ENCODE assay signal across 12 cellular contexts in genomic region chr17:31935512-31935911, GRCh38. TPM values are rescaled to one million over a fixed set of nuclear protein-coding genes. Genes with fewer than 3 reads are reported as not detected.
DNase-seq lines count a peak whose midpoint lies in the region; ATAC-seq and TF ChIP-seq lines count a peak whose summit lies in the region.
"Had no signal": no experiment of that assay in that cellular context is flagged by ENCODE, and none has a peak within 500 bp of the region (broad histone marks: within the 10 kb centered on the region; RNA-seq: fewer than 3 reads in every experiment).

No MANE protein-coding gene starts in this region.

- H3K9me3 Mint-ChIP-seq in T-helper 2 cell treated with Interferon-gamma antibody and Interleukin-4, amounts not matched to agents 5 μg/mL and 100 μg/mL, for 36 hours = no peaks in the 10 kb centered on the region
- H3K9me3 Mint-ChIP-seq in H9 = no peaks in the 10 kb centered on the region; a peak in 1 of 5 replicates
- H3K9me3 Mint-ChIP-seq in activated naive CD8-positive, alpha-beta T cell treated with anti-CD3 and anti-CD28 coated beads for 36 hours = no peaks in the 10 kb centered on the region
- no peaks in the 10 kb centered on the region for H3K9me3 Mint-ChIP-seq in nephron progenitor cell

- no peak overlapping the region for H2BK20ac ChIP-seq in H9 (ENCODE audit: low read depth, low read length, poor library complexity, severe bottlenecking)

- WGBS in H9 (ENCODE audit: extremely low coverage, insufficient read length, low lambda C conversion rate) = no CpG with 5 or more reads among the region's 5 CpGs

- H3K4ac ChIP-seq in H9 (ENCODE audit: low read depth, low read length) = no peak overlapping the region

- no peak overlapping the region for H3T11ph ChIP-seq in H9 (ENCODE audit: low read length)

- peaks cover 12% of the 10 kb centered on the region for H3K4me1 Mint-ChIP-seq in T-helper 2 cell treated with Interferon-gamma antibody and Interleukin-4, amounts not matched to agents 5 μg/mL and 100 μg/mL, for 36 hours (ENCODE audit: low read depth)
- peaks cover 9 to 11% of the 10 kb centered on the region in 2 experiments for H3K4me1 Mint-ChIP-seq in H9
- peaks cover 19% of the 10 kb centered on the region for H3K4me1 Mint-ChIP-seq in activated naive CD8-positive, alpha-beta T cell treated with anti-CD3 and anti-CD28 coated beads for 36 hours
- H3K4me1 Mint-ChIP-seq in nephron progenitor cell = peaks cover 15% of the 10 kb centered on the region

- H2BK5ac ChIP-seq in H9 (ENCODE audit: insufficient read length, low read length) = no peak overlapping the region

- ATAC-seq in GM21390 (IDR thresholded peaks at IDR 0.05; ENCODE audit: unreplicated experiment) (no peak), HG02970 (IDR thresholded peaks at IDR 0.05; ENCODE audit: low FRiP score, unreplicated experiment) (no peak)
- ATAC-seq: GM12878 had no signal

- no peak overlapping the region for H2BK12ac ChIP-seq in H9 (ENCODE audit: insufficient read length, low read depth, low read length)

- no peak overlapping the region for H3K18ac ChIP-seq in H9 (ENCODE audit: insufficient read length, low read depth, low read length)

- no peak overlapping the region for H4K8ac ChIP-seq in H9 (replicated peaks; ENCODE audit: insufficient read length, low read depth, low read length)

- no peak overlapping the region for H4K5ac ChIP-seq in H9 (ENCODE audit: insufficient read length, low read depth, low read length)

- H3K27me3 ChIP-seq in H9 (ENCODE audit: insufficient read depth, low read length) = no peaks in the 10 kb centered on the region

- H3K27me3 Mint-ChIP-seq in T-helper 2 cell treated with Interferon-gamma antibody and Interleukin-4, amounts not matched to agents 5 μg/mL and 100 μg/mL, for 36 hours (ENCODE audit: low read depth) = no peaks in the 10 kb centered on the region
- H3K27me3 Mint-ChIP-seq in H9 (ENCODE audit: low read depth) (no peaks in the 10 kb centered on the region; the same call in none of the 2 replicates), nephron progenitor cell (ENCODE audit: low read depth, poor library complexity) (no peaks in the 10 kb centered on the region)
- H3K27me3 Mint-ChIP-seq in activated naive CD8-positive, alpha-beta T cell treated with anti-CD3 and anti-CD28 coated beads for 36 hours = no peaks in the 10 kb centered on the region

- H2BK15ac ChIP-seq in H9 (ENCODE audit: low read depth, low read length) = no peak overlapping the region

- no peaks in the 10 kb centered on the region for H4K20me1 ChIP-seq in H9 (ENCODE audit: control insufficient read depth, insufficient read depth, insufficient read length)

- H2BK120ac ChIP-seq in H9 (ENCODE audit: low read depth, low read length, poor library complexity, severe bottlenecking) = no peak overlapping the region

- H2AFZ ChIP-seq in H9 (ENCODE audit: low read length) = no peak overlapping the region

- no peak overlapping the region for H2AK5ac ChIP-seq in H9 (ENCODE audit: insufficient read length, low read length)

- peaks cover 8% of the 10 kb centered on the region; the same call in 1 of the 2 replicates for H3K79me2 ChIP-seq in H9 (ENCODE audit: insufficient read depth, low read length)

- peaks cover 3% of the 10 kb centered on the region for H3K23me2 ChIP-seq in H9 (ENCODE audit: insufficient read length, low read depth, low read length, poor library complexity, severe bottlenecking)

- no peak overlapping the region for H3K14ac ChIP-seq in H9 (ENCODE audit: insufficient read depth, low read length)

- peak overlapping the region; percentile 49 for H3K27ac Mint-ChIP-seq in T-helper 2 cell treated with Interferon-gamma antibody and Interleukin-4, amounts not matched to agents 5 μg/mL and 100 μg/mL, for 36 hours
- H3K27ac Mint-ChIP-seq in H9 = no peak overlapping the region
- H3K27ac Mint-ChIP-seq in activated naive CD8-positive, alpha-beta T cell treated with anti-CD3 and anti-CD28 coated beads for 36 hours = peak overlapping the region; percentile 88
- no peak overlapping the region for H3K27ac Mint-ChIP-seq in nephron progenitor cell

- H3K36me3 Mint-ChIP-seq in T-helper 2 cell treated with Interferon-gamma antibody and Interleukin-4, amounts not matched to agents 5 μg/mL and 100 μg/mL, for 36 hours (ENCODE audit: low read depth) = peaks cover 11% of the 10 kb centered on the region
- peaks cover 3 to 12% (median 7%) of the 10 kb centered on the region in 3 experiments; a peak in 6 of 7 replicates for H3K36me3 Mint-ChIP-seq in H9 (ENCODE audit: insufficient read depth in 1 of 3, low read depth in 3 of 3)
- H3K36me3 Mint-ChIP-seq in activated naive CD8-positive, alpha-beta T cell treated with anti-CD3 and anti-CD28 coated beads for 36 hours = peaks cover 15% of the 10 kb centered on the region
- H3K36me3 Mint-ChIP-seq in nephron progenitor cell (ENCODE audit: low read depth) = peaks cover 9% of the 10 kb centered on the region

- H3K9me3 ChIP-seq in H9 (ENCODE audit: control insufficient read depth, low read depth, low read length) = no peaks in the 10 kb centered on the region
- H3K9me3 ChIP-seq: HAP-1 had no signal

- DNase-seq in T-helper 2 cell treated with Interferon-gamma antibody and Interleukin-4, amounts not matched to agents 5 μg/mL and 100 μg/mL, for 36 hours (ENCODE audit: low spot score) = no peak
- DNase-seq in T-helper 2 cell = no peak
- DNase-seq in H9 = peak; percentile 8
- no peak for DNase-seq in activated naive CD8-positive, alpha-beta T cell treated with anti-CD3 and anti-CD28 coated beads for 36 hours
- no peak for DNase-seq in nephron progenitor cell
- no peak for DNase-seq in EL
- DNase-seq: amygdala, NCI-H2171 had no signal

- peak overlapping the region; percentile 26 for H3K4me3 Mint-ChIP-seq in T-helper 2 cell treated with Interferon-gamma antibody and Interleukin-4, amounts not matched to agents 5 μg/mL and 100 μg/mL, for 36 hours
- peak overlapping the region; percentile 64 to 81; a peak in 1 of 5 replicates for H3K4me3 Mint-ChIP-seq in H9
- H3K4me3 Mint-ChIP-seq in activated naive CD8-positive, alpha-beta T cell treated with anti-CD3 and anti-CD28 coated beads for 36 hours = no peak overlapping the region
- peak overlapping the region; percentile 79 for H3K4me3 Mint-ChIP-seq in nephron progenitor cell

- no peak overlapping the region for H3K23ac ChIP-seq in H9 (ENCODE audit: insufficient read length, low read depth, low read length)

- H3K56ac ChIP-seq in H9 (ENCODE audit: insufficient read length, low read depth, low read length) = no peak overlapping the region

- no peaks in the 10 kb centered on the region for H3K4me1 ChIP-seq in H9 (ENCODE audit: insufficient read depth, low read length)

- H3K4me2 ChIP-seq in H9 (ENCODE audit: insufficient read depth, insufficient read length, low read length) = no peak overlapping the region

- H3K27ac ChIP-seq in H9 (ENCODE audit: insufficient read length, low read depth, low read length) = no peak overlapping the region

- no peak overlapping the region for H4K91ac ChIP-seq in H9 (ENCODE audit: insufficient read length, low read depth, low read length)

- no peaks in the 10 kb centered on the region for H3K79me1 ChIP-seq in H9 (ENCODE audit: insufficient read depth, low read depth, low read length, poor library complexity, severe bottlenecking)

- TF ChIP-seq CTCF in H9 (conservative IDR thresholded peaks at IDR 0.05) = no peak
- TF ChIP-seq CTCF in nephron progenitor cell (IDR thresholded peaks at IDR 0.05) = no peak

- no peak overlapping the region for H3K9ac ChIP-seq in H9 (ENCODE audit: extremely low read depth, insufficient read length, low read length)

RNA-seq across cellular contexts. Expression of gene SUZ12, which starts 1.3 kb away (rescaled TPM):
- total RNA-seq in H9 (2021) = 38.5 and 39.5 TPM in 2 replicates
- total RNA-seq in activated naive CD8-positive, alpha-beta T cell treated with anti-CD3 and anti-CD28 coated beads for 36 hours = 10 to 100 TPM; 79.1 to 85.0 TPM

RNA-seq across cellular contexts. Expression of gene UTP6, which starts 34.0 kb away (rescaled TPM):
- total RNA-seq in H9 (2021) = 125 TPM in 2 replicates
- total RNA-seq in activated naive CD8-positive, alpha-beta T cell treated with anti-CD3 and anti-CD28 coated beads for 36 hours = 100 to 1,000 TPM; 167 to 171 TPM

Comparison
In these comparisons a context has a peak if more than half of its experiments do, and no peak if none do; other contexts are left out.
1. H3K27ac Mint-ChIP-seq: peak in T-helper 2 cell treated with Interferon-gamma antibody and Interleukin-4, amounts not matched to agents 5 μg/mL and 100 μg/mL, for 36 hours (single experiment) and activated naive CD8-positive, alpha-beta T cell treated with anti-CD3 and anti-CD28 coated beads for 36 hours (single experiment); none in H9 (0 of 3) and nephron progenitor cell (single experiment).